In the genomic region with DNA sequence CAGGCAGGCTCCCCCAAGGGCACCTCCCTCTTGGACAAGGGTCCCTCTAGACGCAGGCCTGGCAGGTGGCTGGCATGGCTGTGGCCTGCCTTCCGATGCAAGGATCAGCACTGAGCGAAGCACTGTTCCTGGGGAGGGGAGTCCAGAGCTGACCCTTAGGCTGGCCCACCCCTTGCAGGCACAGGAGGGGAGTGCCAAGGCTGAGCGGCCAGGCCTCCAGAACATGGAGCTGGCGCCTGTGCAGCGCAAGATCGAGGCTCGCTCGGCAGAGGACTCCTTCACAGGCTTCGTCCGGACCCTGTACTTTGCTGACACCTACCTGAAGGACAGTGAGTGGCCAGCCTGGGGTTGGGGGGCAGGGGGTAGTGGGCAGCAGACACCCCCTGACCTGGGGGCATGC, we compare ENCODE assay signal across 1 cellular context.
TF ChIP-seq lines count a peak whose summit lies in the region.

No MANE protein-coding gene starts in this region.

TF ChIP-seq in GM12878, 131 proteins besides CTCF, POLR2A, EP300 and RAD21:
- TF ChIP-seq, protein P1, sequence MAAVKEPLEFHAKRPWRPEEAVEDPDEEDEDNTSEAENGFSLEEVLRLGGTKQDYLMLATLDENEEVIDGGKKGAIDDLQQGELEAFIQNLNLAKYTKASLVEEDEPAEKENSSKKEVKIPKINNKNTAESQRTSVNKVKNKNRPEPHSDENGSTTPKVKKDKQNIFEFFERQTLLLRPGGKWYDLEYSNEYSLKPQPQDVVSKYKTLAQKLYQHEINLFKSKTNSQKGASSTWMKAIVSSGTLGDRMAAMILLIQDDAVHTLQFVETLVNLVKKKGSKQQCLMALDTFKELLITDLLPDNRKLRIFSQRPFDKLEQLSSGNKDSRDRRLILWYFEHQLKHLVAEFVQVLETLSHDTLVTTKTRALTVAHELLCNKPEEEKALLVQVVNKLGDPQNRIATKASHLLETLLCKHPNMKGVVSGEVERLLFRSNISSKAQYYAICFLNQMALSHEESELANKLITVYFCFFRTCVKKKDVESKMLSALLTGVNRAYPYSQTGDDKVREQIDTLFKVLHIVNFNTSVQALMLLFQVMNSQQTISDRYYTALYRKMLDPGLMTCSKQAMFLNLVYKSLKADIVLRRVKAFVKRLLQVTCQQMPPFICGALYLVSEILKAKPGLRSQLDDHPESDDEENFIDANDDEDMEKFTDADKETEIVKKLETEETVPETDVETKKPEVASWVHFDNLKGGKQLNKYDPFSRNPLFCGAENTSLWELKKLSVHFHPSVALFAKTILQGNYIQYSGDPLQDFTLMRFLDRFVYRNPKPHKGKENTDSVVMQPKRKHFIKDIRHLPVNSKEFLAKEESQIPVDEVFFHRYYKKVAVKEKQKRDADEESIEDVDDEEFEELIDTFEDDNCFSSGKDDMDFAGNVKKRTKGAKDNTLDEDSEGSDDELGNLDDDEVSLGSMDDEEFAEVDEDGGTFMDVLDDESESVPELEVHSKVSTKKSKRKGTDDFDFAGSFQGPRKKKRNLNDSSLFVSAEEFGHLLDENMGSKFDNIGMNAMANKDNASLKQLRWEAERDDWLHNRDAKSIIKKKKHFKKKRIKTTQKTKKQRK (IDR thresholded peaks at IDR 0.05; ENCODE audit: low read depth, low read length): no peak
- no peak for TF ChIP-seq KLF5 (IDR thresholded peaks at IDR 0.05; ENCODE audit: partially characterized antibody)
- no peak for TF ChIP-seq SRF (IDR thresholded peaks at IDR 0.05; ENCODE audit: low read depth in 2 of 2, low read length in 2 of 2)
- TF ChIP-seq, protein P2, sequence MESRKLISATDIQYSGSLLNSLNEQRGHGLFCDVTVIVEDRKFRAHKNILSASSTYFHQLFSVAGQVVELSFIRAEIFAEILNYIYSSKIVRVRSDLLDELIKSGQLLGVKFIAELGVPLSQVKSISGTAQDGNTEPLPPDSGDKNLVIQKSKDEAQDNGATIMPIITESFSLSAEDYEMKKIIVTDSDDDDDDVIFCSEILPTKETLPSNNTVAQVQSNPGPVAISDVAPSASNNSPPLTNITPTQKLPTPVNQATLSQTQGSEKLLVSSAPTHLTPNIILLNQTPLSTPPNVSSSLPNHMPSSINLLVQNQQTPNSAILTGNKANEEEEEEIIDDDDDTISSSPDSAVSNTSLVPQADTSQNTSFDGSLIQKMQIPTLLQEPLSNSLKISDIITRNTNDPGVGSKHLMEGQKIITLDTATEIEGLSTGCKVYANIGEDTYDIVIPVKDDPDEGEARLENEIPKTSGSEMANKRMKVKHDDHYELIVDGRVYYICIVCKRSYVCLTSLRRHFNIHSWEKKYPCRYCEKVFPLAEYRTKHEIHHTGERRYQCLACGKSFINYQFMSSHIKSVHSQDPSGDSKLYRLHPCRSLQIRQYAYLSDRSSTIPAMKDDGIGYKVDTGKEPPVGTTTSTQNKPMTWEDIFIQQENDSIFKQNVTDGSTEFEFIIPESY (IDR thresholded peaks at IDR 0.05): no peak
- no peak for TF ChIP-seq CREB1 (IDR thresholded peaks at IDR 0.05; ENCODE audit: low read depth)
- no peak for TF ChIP-seq CHD4 (IDR thresholded peaks at IDR 0.05)
- TF ChIP-seq RCOR1 (conservative IDR thresholded peaks at IDR 0.05; ENCODE audit: low read depth, low read length): no peak
- TF ChIP-seq JUND (IDR thresholded peaks at IDR 0.05; ENCODE audit: low read depth, low read length): no peak
- TF ChIP-seq, protein P3, sequence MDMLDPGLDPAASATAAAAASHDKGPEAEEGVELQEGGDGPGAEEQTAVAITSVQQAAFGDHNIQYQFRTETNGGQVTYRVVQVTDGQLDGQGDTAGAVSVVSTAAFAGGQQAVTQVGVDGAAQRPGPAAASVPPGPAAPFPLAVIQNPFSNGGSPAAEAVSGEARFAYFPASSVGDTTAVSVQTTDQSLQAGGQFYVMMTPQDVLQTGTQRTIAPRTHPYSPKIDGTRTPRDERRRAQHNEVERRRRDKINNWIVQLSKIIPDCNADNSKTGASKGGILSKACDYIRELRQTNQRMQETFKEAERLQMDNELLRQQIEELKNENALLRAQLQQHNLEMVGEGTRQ (IDR thresholded peaks at IDR 0.05; ENCODE audit: borderline replicate concordance, low read depth, low read length): no peak
- TF ChIP-seq, protein P4, sequence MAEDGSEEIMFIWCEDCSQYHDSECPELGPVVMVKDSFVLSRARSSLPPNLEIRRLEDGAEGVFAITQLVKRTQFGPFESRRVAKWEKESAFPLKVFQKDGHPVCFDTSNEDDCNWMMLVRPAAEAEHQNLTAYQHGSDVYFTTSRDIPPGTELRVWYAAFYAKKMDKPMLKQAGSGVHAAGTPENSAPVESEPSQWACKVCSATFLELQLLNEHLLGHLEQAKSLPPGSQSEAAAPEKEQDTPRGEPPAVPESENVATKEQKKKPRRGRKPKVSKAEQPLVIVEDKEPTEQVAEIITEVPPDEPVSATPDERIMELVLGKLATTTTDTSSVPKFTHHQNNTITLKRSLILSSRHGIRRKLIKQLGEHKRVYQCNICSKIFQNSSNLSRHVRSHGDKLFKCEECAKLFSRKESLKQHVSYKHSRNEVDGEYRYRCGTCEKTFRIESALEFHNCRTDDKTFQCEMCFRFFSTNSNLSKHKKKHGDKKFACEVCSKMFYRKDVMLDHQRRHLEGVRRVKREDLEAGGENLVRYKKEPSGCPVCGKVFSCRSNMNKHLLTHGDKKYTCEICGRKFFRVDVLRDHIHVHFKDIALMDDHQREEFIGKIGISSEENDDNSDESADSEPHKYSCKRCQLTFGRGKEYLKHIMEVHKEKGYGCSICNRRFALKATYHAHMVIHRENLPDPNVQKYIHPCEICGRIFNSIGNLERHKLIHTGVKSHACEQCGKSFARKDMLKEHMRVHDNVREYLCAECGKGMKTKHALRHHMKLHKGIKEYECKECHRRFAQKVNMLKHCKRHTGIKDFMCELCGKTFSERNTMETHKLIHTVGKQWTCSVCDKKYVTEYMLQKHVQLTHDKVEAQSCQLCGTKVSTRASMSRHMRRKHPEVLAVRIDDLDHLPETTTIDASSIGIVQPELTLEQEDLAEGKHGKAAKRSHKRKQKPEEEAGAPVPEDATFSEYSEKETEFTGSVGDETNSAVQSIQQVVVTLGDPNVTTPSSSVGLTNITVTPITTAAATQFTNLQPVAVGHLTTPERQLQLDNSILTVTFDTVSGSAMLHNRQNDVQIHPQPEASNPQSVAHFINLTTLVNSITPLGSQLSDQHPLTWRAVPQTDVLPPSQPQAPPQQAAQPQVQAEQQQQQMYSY (CRISPR knock-in tag; IDR thresholded peaks at IDR 0.05): no peak
- TF ChIP-seq KDM1A (IDR thresholded peaks at IDR 0.05; ENCODE audit: borderline replicate concordance): no peak
- TF ChIP-seq BACH1 (IDR thresholded peaks at IDR 0.05; ENCODE audit: borderline replicate concordance): no peak
- no peak for TF ChIP-seq ZNF274 (IDR thresholded peaks at IDR 0.05; ENCODE audit: insufficient read depth, insufficient read length)
- no peak for TF ChIP-seq NRF1 (conservative IDR thresholded peaks at IDR 0.05; ENCODE audit: low read depth, low read length)
- TF ChIP-seq TCF7 (IDR thresholded peaks at IDR 0.05; ENCODE audit: borderline replicate concordance): no peak
- no peak for TF ChIP-seq HDGF (IDR thresholded peaks at IDR 0.05)
- TF ChIP-seq ZNF622 (IDR thresholded peaks at IDR 0.05): no peak
- TF ChIP-seq PAX8 (IDR thresholded peaks at IDR 0.05): no peak
- TF ChIP-seq EZH2 (IDR thresholded peaks at IDR 0.05; ENCODE audit: borderline replicate concordance, control insufficient read depth, low read depth, low read length): no peak
- no peak for TF ChIP-seq FOXM1 (IDR thresholded peaks at IDR 0.05; ENCODE audit: low read depth, low read length)
